In genomic region chr6:109117346-109118035, GRCh38 we compare ENCODE assay signal across 10 cellular contexts. TPM values are rescaled to one million over a fixed set of nuclear protein-coding genes. Genes with fewer than 3 reads are reported as not detected.
A peak's percentile ranks its signal among the peaks of the same experiment; 100 is the strongest.
DNase-seq lines count a peak whose midpoint lies in the region; ATAC-seq and TF ChIP-seq lines count a peak whose summit lies in the region.
"Had no signal": no experiment of that assay in that cellular context is flagged by ENCODE, and none has a peak within 500 bp of the region (broad histone marks: within the 10 kb centered on the region; RNA-seq: fewer than 3 reads in every experiment).

No MANE protein-coding gene starts in this region.

- H3K4me1 ChIP-seq in OCI-LY7 (ENCODE audit: insufficient read depth, low read length, poor library complexity, severe bottlenecking) = peaks cover 54% of the 10 kb centered on the region
- H3K4me1 ChIP-seq in mucosa of descending colon (ENCODE audit: low read depth) = peaks cover 12% of the 10 kb centered on the region

- peak; percentile 76 for ATAC-seq in GM18868 (IDR thresholded peaks at IDR 0.05; ENCODE audit: unreplicated experiment)
- ATAC-seq in HG02885 (IDR thresholded peaks at IDR 0.05; ENCODE audit: poor library complexity, unreplicated experiment) = peak; percentile 74
- peak; percentile 97 for ATAC-seq in mucosa of descending colon
- ATAC-seq in GM19328 (IDR thresholded peaks at IDR 0.05; ENCODE audit: unreplicated experiment) = no peak

- no TSS peak for BruUV-seq in OCI-LY7 (replicated peaks; lab: Mats Ljungman, UMichigan)

- H3K36me3 ChIP-seq in OCI-LY7 (ENCODE audit: insufficient read depth, low read length) (no peaks in the 10 kb centered on the region), mucosa of descending colon (ENCODE audit: low read depth) (no peaks in the 10 kb centered on the region)
- H3K36me3 ChIP-seq: thoracic aorta had no signal

- intact Hi-C loops in OCI-LY7 (cut with micrococcal nuclease; ENCODE audit: unreplicated experiment) (no loop called here), mucosa of descending colon (cut with DNase I, micrococcal nuclease) (no loop called here)

- CTCF ChIA-PET in OCI-LY7 (lab: Charles Lee; ENCODE audit: unreplicated experiment) = no interaction called here

- H4K20me1 ChIP-seq in OCI-LY7 (ENCODE audit: insufficient read depth, low read length) = peaks cover 25% of the 10 kb centered on the region

- no peak for TF ChIP-seq POLR2A in erythroblast (IDR thresholded peaks at IDR 0.05; ENCODE audit: low read length)

- POLR2A ChIA-PET in OCI-LY7 (lab: Charles Lee) = interaction anchor here (0.5 to 0.8 kb wide), 3 partner anchors 11 to 186 kb away, joined by 3 read pairs; no protein-coding TSS in a partner anchor

- no peaks in the 10 kb centered on the region for H3K9me2 ChIP-seq in OCI-LY7 (ENCODE audit: insufficient read depth, low read length)
- H3K9me2 ChIP-seq: SK-N-SH had no signal

- H3K9me3 ChIP-seq in OCI-LY7 (ENCODE audit: low read length) (no peaks in the 10 kb centered on the region), mucosa of descending colon (no peaks in the 10 kb centered on the region)
- H3K9me3 ChIP-seq: SK-N-SH, thoracic aorta had no signal

- H3K4me2 ChIP-seq in OCI-LY7 (ENCODE audit: low read length) = peak overlapping the region; percentile 67
- H3K4me2 ChIP-seq: SK-N-SH had no signal

- no peak overlapping the region for H3K27ac ChIP-seq in OCI-LY7 (ENCODE audit: low read depth, low read length, poor library complexity, severe bottlenecking)
- H3K27ac ChIP-seq: thoracic aorta had no signal

- TF ChIP-seq CTCF in OCI-LY7 (conservative IDR thresholded peaks at IDR 0.05; ENCODE audit: low read length) = no peak
- no peak for TF ChIP-seq CTCF in mucosa of descending colon (IDR thresholded peaks at IDR 0.05)

- no peak overlapping the region for H2AFZ ChIP-seq in OCI-LY7 (ENCODE audit: low read length)

- peak overlapping the region; percentile 13 for H3K4me3 ChIP-seq in OCI-LY7 (ENCODE audit: low read depth, low read length, poor library complexity, severe bottlenecking)
- no peak overlapping the region for H3K4me3 ChIP-seq in mucosa of descending colon
- H3K4me3 ChIP-seq: thoracic aorta had no signal

- H3K79me2 ChIP-seq in OCI-LY7 (ENCODE audit: insufficient read depth, low read depth, low read length) = peaks cover 28% of the 10 kb centered on the region; the same call in 1 of the 2 replicates

- DNase-seq in OCI-LY7 (ENCODE audit: low spot score) = peak; percentile 76
- DNase-seq in mucosa of descending colon = peak in 1 of 3 donors; percentile 54
- DNase-seq in COLO829 (ENCODE audit: low spot score) = no peak
- no peak for DNase-seq in erythroblast (lab: John Stamatoyannopoulos, UW)
- DNase-seq in DMS 273 (lab: John Stamatoyannopoulos, UW; ENCODE audit: unreplicated experiment) = no peak

RNA-seq across cellular contexts. Expression of gene CEP57L1, which starts 22.2 kb away (rescaled TPM):
- total RNA-seq in OCI-LY7 (2014; rRNA removed; shearing (Covaris generic)) = 22.7 and 26.7 TPM in 2 replicates
- total RNA-seq in OCI-LY7 (2022) (22.5 and 28.2 TPM in 2 replicates), mucosa of descending colon (10 to 100 TPM; 12.0 to 15.9 (median 14.1) TPM)

RNA-seq across cellular contexts. Expression of gene SESN1, which starts 22.8 kb away (rescaled TPM):
- total RNA-seq in OCI-LY7 (2014; rRNA removed; shearing (Covaris generic)) = 7.7 and 10.8 TPM in 2 replicates
- total RNA-seq in OCI-LY7 (2022) = 13.8 and 14.8 TPM in 2 replicates
- 10 to 100 TPM; 23.5 to 42.6 (median 32.8) TPM for total RNA-seq in mucosa of descending colon
